Comparison of ENCODE assay signal across 1 cellular context in genomic region chr7:6447589-6448210, GRCh38.
TF ChIP-seq lines count a peak whose summit lies in the region.

DAGLB (minus strand) TSS chr7:6447954; CDS start chr7:6447842, 112 bp downstream.

TF ChIP-seq in HepG2, 621 proteins besides CTCF, POLR2A, EP300 and RAD21 (continued from another document and continues in another):
- TF ChIP-seq THAP9 (CRISPR knock-in tag; IDR thresholded peaks at IDR 0.05; ENCODE audit: borderline replicate concordance), result no peak; the same call in 1 of the 2 replicates
- TF ChIP-seq ZNF264 (CRISPR knock-in tag; IDR thresholded peaks at IDR 0.05), result 0 out of 2 replicates have a peak, but pooled peaks have one; percentile 65
- TF ChIP-seq ZSCAN29 (CRISPR knock-in tag; conservative IDR thresholded peaks at IDR 0.05), result no peak
- peak; percentile 66; the same call in 1 of the 2 replicates for TF ChIP-seq ESRRA (CRISPR knock-in tag; IDR thresholded peaks at IDR 0.05; ENCODE audit: low read depth)
- TF ChIP-seq ARID2 (CRISPR knock-in tag; IDR thresholded peaks at IDR 0.05; ENCODE audit: borderline replicate concordance), result no peak
- TF ChIP-seq PRPF4 (IDR thresholded peaks at IDR 0.05; ENCODE audit: low read depth, low read length, poor library complexity, severe bottlenecking), result no peak
- TF ChIP-seq ZNF354B (CRISPR knock-in tag; IDR thresholded peaks at IDR 0.05), result no peak
- no peak for TF ChIP-seq ZNF530 (CRISPR knock-in tag; IDR thresholded peaks at IDR 0.05; ENCODE audit: low read depth)
- 0 out of 2 replicates have a peak, but pooled peaks have one; percentile 76 for TF ChIP-seq MAF1 (CRISPR knock-in tag; IDR thresholded peaks at IDR 0.05; ENCODE audit: borderline replicate concordance)
- TF ChIP-seq ZNF101 (CRISPR knock-in tag; IDR thresholded peaks at IDR 0.05; ENCODE audit: borderline replicate concordance, low read depth), result no peak
- TF ChIP-seq DNMT1 (CRISPR knock-in tag; IDR thresholded peaks at IDR 0.05), result no peak; the same call in 1 of the 2 replicates
- TF ChIP-seq HMG20B (CRISPR knock-in tag; conservative IDR thresholded peaks at IDR 0.05), result no peak
- no peak; the same call in 1 of the 2 replicates for TF ChIP-seq REPIN1 (CRISPR knock-in tag; IDR thresholded peaks at IDR 0.05; ENCODE audit: borderline replicate concordance, low read depth)
- 0 out of 2 replicates have a peak, but pooled peaks have one; percentile 51 for TF ChIP-seq PBX3 (CRISPR knock-in tag; IDR thresholded peaks at IDR 0.05; ENCODE audit: borderline replicate concordance)
- no peak for TF ChIP-seq RNF2 (conservative IDR thresholded peaks at IDR 0.05; ENCODE audit: low read depth)
- TF ChIP-seq ZNF839 (CRISPR knock-in tag; IDR thresholded peaks at IDR 0.05; ENCODE audit: borderline replicate concordance), result no peak
- TF ChIP-seq THAP11 (CRISPR knock-in tag; IDR thresholded peaks at IDR 0.05), result no peak; the same call in 1 of the 2 replicates
- 0 out of 2 replicates have a peak, but pooled peaks have one; percentile 5 for TF ChIP-seq FOXJ3 (CRISPR knock-in tag; IDR thresholded peaks at IDR 0.05; ENCODE audit: borderline replicate concordance)
- TF ChIP-seq ZNF772 (CRISPR knock-in tag; IDR thresholded peaks at IDR 0.05), result peak; percentile 58; the same call in 1 of the 2 replicates
- peak; percentile 57; the same call in 1 of the 2 replicates for TF ChIP-seq ZNF510 (CRISPR knock-in tag; IDR thresholded peaks at IDR 0.05; ENCODE audit: low read depth)
- no peak for TF ChIP-seq ZNF7 (CRISPR knock-in tag; IDR thresholded peaks at IDR 0.05)
- 0 out of 2 replicates have a peak, but pooled peaks have one; percentile 26 for TF ChIP-seq ZNF121 (CRISPR knock-in tag; IDR thresholded peaks at IDR 0.05)
- TF ChIP-seq ZNF275 (CRISPR knock-in tag; IDR thresholded peaks at IDR 0.05; ENCODE audit: borderline replicate concordance), result no peak; the same call in 1 of the 2 replicates
- TF ChIP-seq SKI (IDR thresholded peaks at IDR 0.05; ENCODE audit: partially characterized antibody), result no peak
- no peak for TF ChIP-seq ZNF878 (CRISPR knock-in tag; IDR thresholded peaks at IDR 0.05)
- no peak for TF ChIP-seq NFYB (CRISPR knock-in tag; IDR thresholded peaks at IDR 0.05)
- no peak for TF ChIP-seq PCBP2 (optimal IDR thresholded peaks at IDR 0.05; ENCODE audit: low read depth, low read length, poor library complexity, severe bottlenecking)
- no peak for TF ChIP-seq SETDB1 (CRISPR knock-in tag; IDR thresholded peaks at IDR 0.05; ENCODE audit: borderline replicate concordance)
- peak; percentile 44; the same call in 1 of the 2 replicates for TF ChIP-seq RNF219 (CRISPR knock-in tag; IDR thresholded peaks at IDR 0.05)
- no peak for TF ChIP-seq ZNF18 (CRISPR knock-in tag; IDR thresholded peaks at IDR 0.05; ENCODE audit: insufficient replicate concordance)
- 0 out of 2 replicates have a peak, but pooled peaks have one; percentile 19 for TF ChIP-seq ZNF609 (CRISPR knock-in tag; IDR thresholded peaks at IDR 0.05; ENCODE audit: borderline replicate concordance)
- TF ChIP-seq RFX3 (CRISPR knock-in tag; IDR thresholded peaks at IDR 0.05), result no peak
- TF ChIP-seq JUND (CRISPR knock-in tag; IDR thresholded peaks at IDR 0.05), result no peak
- TF ChIP-seq PHF20 (CRISPR knock-in tag; IDR thresholded peaks at IDR 0.05), result no peak
- TF ChIP-seq TGIF2 (CRISPR knock-in tag; IDR thresholded peaks at IDR 0.05), result no peak
- TF ChIP-seq MED8 (CRISPR knock-in tag; IDR thresholded peaks at IDR 0.05; ENCODE audit: insufficient replicate concordance), result peak; percentile 15
- no peak for TF ChIP-seq TRIM24 (CRISPR knock-in tag; IDR thresholded peaks at IDR 0.05)
- TF ChIP-seq ZNF276 (CRISPR knock-in tag; IDR thresholded peaks at IDR 0.05; ENCODE audit: low read depth), result no peak
- no peak for TF ChIP-seq ZNF577 (CRISPR knock-in tag; IDR thresholded peaks at IDR 0.05; ENCODE audit: borderline replicate concordance, low read depth)
- peak; percentile 82; the same call in 1 of the 2 replicates for TF ChIP-seq MTERF4 (CRISPR knock-in tag; IDR thresholded peaks at IDR 0.05)
- no peak for TF ChIP-seq RBAK (CRISPR knock-in tag; IDR thresholded peaks at IDR 0.05)
- no peak for TF ChIP-seq CHCHD3 (CRISPR knock-in tag; IDR thresholded peaks at IDR 0.05)
- no peak for TF ChIP-seq CREBL2 (CRISPR knock-in tag; IDR thresholded peaks at IDR 0.05; ENCODE audit: borderline replicate concordance)
- no peak for TF ChIP-seq RARG (CRISPR knock-in tag; IDR thresholded peaks at IDR 0.05; ENCODE audit: low read depth)
- TF ChIP-seq KMT2B (CRISPR knock-in tag; IDR thresholded peaks at IDR 0.05), result no peak; the same call in 1 of the 2 replicates
- TF ChIP-seq ZNF639 (CRISPR knock-in tag; conservative IDR thresholded peaks at IDR 0.05), result no peak
- TF ChIP-seq FOXK2 (IDR thresholded peaks at IDR 0.05), result no peak
- TF ChIP-seq BRD4 (CRISPR knock-in tag; IDR thresholded peaks at IDR 0.05), result no peak
